ENCODE assay signal across 25 cellular contexts in the genomic region with DNA sequence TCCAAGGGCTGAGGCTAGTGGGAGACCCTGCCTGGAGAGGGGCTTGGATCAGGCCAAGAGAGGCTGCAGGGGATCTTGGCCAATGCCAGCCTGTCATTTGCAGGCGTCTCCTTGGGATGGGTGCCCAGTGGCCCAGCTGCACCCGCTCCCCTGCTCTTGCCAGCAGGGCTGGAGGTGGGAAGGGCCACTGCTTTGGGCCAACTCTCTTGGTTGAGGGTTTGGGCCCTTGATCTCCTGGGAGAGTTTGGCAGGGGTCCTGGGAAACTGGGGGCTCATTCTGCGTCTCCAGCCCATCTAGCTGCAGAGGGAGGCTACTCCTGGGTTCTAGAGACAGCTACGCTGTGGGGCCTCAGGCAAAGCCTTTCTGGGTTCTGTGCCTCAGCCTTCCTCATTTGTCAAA. TPM values are rescaled to one million over a fixed set of nuclear protein-coding genes. Genes with fewer than 3 reads are reported as not detected.
"Had no signal": no experiment of that assay in that cellular context is flagged by ENCODE, and none has a peak within 500 bp of the region (broad histone marks: within the 10 kb centered on the region; RNA-seq: fewer than 3 reads in every experiment).

No MANE protein-coding gene starts in this region.

- H3K4me3 ChIP-seq: ascending aorta, esophagus muscularis mucosa, hepatocyte, left lung, transverse colon, vagina had no signal

- DNase-seq: activated CD4-positive, alpha-beta memory T cell treated with anti-CD3 and anti-CD28 coated beads, Interleukin-2, amount 10 ng/mL, durations not matched to agents 7 days and 5 days; activated CD4-positive, alpha-beta T cell treated with anti-CD3 and anti-CD28 coated beads for 48 hours; activated CD4-positive, CD25-positive, alpha-beta regulatory T cell; activated CD8-positive, alpha-beta memory T cell treated with anti-CD3 and anti-CD28 coated beads, Interleukin-2, amount 10 ng/mL, durations not matched to agents 7 days and 5 days; activated naive CD4-positive, alpha-beta T cell treated with anti-CD3 and anti-CD28 coated beads for 36 hours; cerebellar nuclear complex; effector memory CD4-positive, alpha-beta T cell; islet precursor cell; naive thymus-derived CD4-positive, alpha-beta T cell; retina; stimulated activated CD4-positive, alpha-beta T cell treated with anti-CD3 and anti-CD28 coated beads, Interleukin-2, amount 100 ng/mL, for 24 hours; stimulated activated naive CD4-positive, alpha-beta T cell treated with Interleukin-2 at 50 U/mL for 16 hours; T-cell; transverse colon had no signal

- H3K4me1 ChIP-seq: ascending aorta, esophagus muscularis mucosa, left lung, parathyroid adenoma, transverse colon, vagina had no signal

- H3K36me3 Mint-ChIP-seq: activated CD8-positive, alpha-beta memory T cell treated with anti-CD3 and anti-CD28 coated beads, Interleukin-2, amount 10 ng/mL, durations not matched to agents 7 days and 5 days; T-cell had no signal

- H3K4me3 Mint-ChIP-seq: activated CD4-positive, alpha-beta memory T cell treated with anti-CD3 and anti-CD28 coated beads, Interleukin-2, amount 10 ng/mL, durations not matched to agents 7 days and 5 days; activated CD8-positive, alpha-beta memory T cell treated with anti-CD3 and anti-CD28 coated beads, Interleukin-2, amount 10 ng/mL, durations not matched to agents 7 days and 5 days; activated naive CD4-positive, alpha-beta T cell treated with anti-CD3 and anti-CD28 coated beads for 36 hours; activated T-helper 17 cell treated with anti-CD3 and anti-CD28 coated beads, Interleukin-2, amount 50 U/mL, for 72 hours; dendritic cell treated with granulocyte-macrophage colony-stimulating factor and Interleukin-4, amounts not matched to agents 40 ng/mL and 50 ng/mL, for 4 days; naive thymus-derived CD4-positive, alpha-beta T cell; T-cell had no signal

- H3K9me3 ChIP-seq: ascending aorta, esophagus muscularis mucosa, left lung, transverse colon, vagina had no signal

- H3K27ac Mint-ChIP-seq: activated CD4-positive, alpha-beta memory T cell treated with anti-CD3 and anti-CD28 coated beads, Interleukin-2, amount 10 ng/mL, durations not matched to agents 7 days and 5 days; activated CD8-positive, alpha-beta memory T cell treated with anti-CD3 and anti-CD28 coated beads, Interleukin-2, amount 10 ng/mL, durations not matched to agents 7 days and 5 days; activated naive CD4-positive, alpha-beta T cell treated with anti-CD3 and anti-CD28 coated beads for 36 hours; activated T-helper 17 cell treated with anti-CD3 and anti-CD28 coated beads, Interleukin-2, amount 50 U/mL, for 72 hours; dendritic cell treated with granulocyte-macrophage colony-stimulating factor and Interleukin-4, amounts not matched to agents 40 ng/mL and 50 ng/mL, for 4 days; naive thymus-derived CD4-positive, alpha-beta T cell; T-cell had no signal

- H3K27me3 ChIP-seq: ascending aorta, vagina had no signal

- H3K9me3 Mint-ChIP-seq: activated CD4-positive, alpha-beta memory T cell treated with anti-CD3 and anti-CD28 coated beads, Interleukin-2, amount 10 ng/mL, durations not matched to agents 7 days and 5 days; activated naive CD4-positive, alpha-beta T cell treated with anti-CD3 and anti-CD28 coated beads for 36 hours; activated T-helper 17 cell treated with anti-CD3 and anti-CD28 coated beads, Interleukin-2, amount 50 U/mL, for 72 hours; dendritic cell treated with granulocyte-macrophage colony-stimulating factor and Interleukin-4, amounts not matched to agents 40 ng/mL and 50 ng/mL, for 4 days; T-cell had no signal

- ATAC-seq: activated CD8-positive, alpha-beta memory T cell treated with anti-CD3 and anti-CD28 coated beads, Interleukin-2, amount 10 ng/mL, durations not matched to agents 7 days and 5 days; activated T-helper 17 cell treated with anti-CD3 and anti-CD28 coated beads, Interleukin-2, amount 50 U/mL, for 72 hours; left lung; naive thymus-derived CD4-positive, alpha-beta T cell; SK-N-SH treated with all-trans-retinoic acid at 6 μM for 48 hours; T-cell had no signal

- H3K27ac ChIP-seq: ascending aorta, esophagus muscularis mucosa, hepatocyte, left lung, parathyroid adenoma, transverse colon, vagina had no signal

- H3K4me1 Mint-ChIP-seq: activated CD4-positive, alpha-beta memory T cell treated with anti-CD3 and anti-CD28 coated beads, Interleukin-2, amount 10 ng/mL, durations not matched to agents 7 days and 5 days; activated CD8-positive, alpha-beta memory T cell treated with anti-CD3 and anti-CD28 coated beads, Interleukin-2, amount 10 ng/mL, durations not matched to agents 7 days and 5 days; activated T-helper 17 cell treated with anti-CD3 and anti-CD28 coated beads, Interleukin-2, amount 50 U/mL, for 72 hours; naive thymus-derived CD4-positive, alpha-beta T cell; T-cell had no signal

- H3K36me3 ChIP-seq: ascending aorta, esophagus muscularis mucosa, left lung, transverse colon, vagina had no signal

RNA-seq across cellular contexts. Expression of a gene that starts 10.5 kb away (rescaled TPM):
- total RNA-seq: activated CD4-positive, alpha-beta memory T cell treated with anti-CD3 and anti-CD28 coated beads, Interleukin-2, amount 10 ng/mL, durations not matched to agents 7 days and 5 days; activated CD8-positive, alpha-beta memory T cell treated with anti-CD3 and anti-CD28 coated beads, Interleukin-2, amount 10 ng/mL, durations not matched to agents 7 days and 5 days; activated naive CD4-positive, alpha-beta T cell treated with anti-CD3 and anti-CD28 coated beads for 36 hours; activated T-helper 17 cell treated with anti-CD3 and anti-CD28 coated beads, Interleukin-2, amount 50 U/mL, for 72 hours; ascending aorta; endothelial cell of umbilical vein; glomerular endothelial cell; hepatocyte had no signal
- polyA plus RNA-seq: endothelial cell of umbilical vein; hepatocyte; naive thymus-derived CD4-positive, alpha-beta T cell had no signal
